ENCODE assay signal across 8 cellular contexts in genomic region chr1:201184734-201185453, GRCh38. TPM values are rescaled to one million over a fixed set of nuclear protein-coding genes. Genes with fewer than 3 reads are reported as not detected.
DNase-seq lines count a peak whose midpoint lies in the region; ATAC-seq and TF ChIP-seq lines count a peak whose summit lies in the region.

No MANE protein-coding gene starts in this region.

- no peaks in the 10 kb centered on the region for H3K36me3 ChIP-seq in lower lobe of right lung

- H3K4me3 ChIP-seq in coronary artery (no peak overlapping the region), lower lobe of right lung (no peak overlapping the region)

- H3K4me1 ChIP-seq in lower lobe of right lung, result no peaks in the 10 kb centered on the region

- H3K27me3 Mint-ChIP-seq in activated naive CD4-positive, alpha-beta T cell treated with anti-CD3 and anti-CD28 coated beads for 36 hours (ENCODE audit: low read depth), result peaks cover 10% of the 10 kb centered on the region

- ATAC-seq in lower lobe of right lung, result peak; percentile 74 to 81
- no peak for ATAC-seq in HG02884 (IDR thresholded peaks at IDR 0.05; ENCODE audit: unreplicated experiment)

- peak; percentile 17 for DNase-seq in activated naive CD4-positive, alpha-beta T cell treated with anti-CD3 and anti-CD28 coated beads for 36 hours
- DNase-seq in activated naive CD4-positive, alpha-beta T cell (lab: John Stamatoyannopoulos, UW), result no peak
- DNase-seq in NCI-H774 (lab: John Stamatoyannopoulos, UW), result peak; percentile 15
- no peak for DNase-seq in coronary artery (ENCODE audit: low spot score)
- DNase-seq in lower lobe of right lung, result no peak
- DNase-seq in NOMO-1 treated with dmso at 0.1 percent for 144 hours (lab: John Stamatoyannopoulos, UW; ENCODE audit: unreplicated experiment), result no peak
- no peak for DNase-seq in T-helper 2 cell

- H3K4me1 Mint-ChIP-seq in activated naive CD4-positive, alpha-beta T cell treated with anti-CD3 and anti-CD28 coated beads for 36 hours (ENCODE audit: low read depth), result no peaks in the 10 kb centered on the region

- peak; percentile 16 for TF ChIP-seq CTCF in coronary artery (IDR thresholded peaks at IDR 0.05)
- TF ChIP-seq CTCF in lower lobe of right lung (IDR thresholded peaks at IDR 0.05), result peak; percentile 36

- CTCF ChIA-PET in activated naive CD4-positive, alpha-beta T cell treated with anti-CD3 and anti-CD28 coated beads for 36 hours (lab: Charles Lee), result interaction anchor here (1.1 kb wide), 1 partner anchor 35 kb away, joined by 6 read pairs; no protein-coding TSS in a partner anchor

- no peaks in the 10 kb centered on the region for H3K9me3 ChIP-seq in lower lobe of right lung

- no peaks in the 10 kb centered on the region for H3K27me3 ChIP-seq in lower lobe of right lung (ENCODE audit: low read depth)

- H3K9me3 Mint-ChIP-seq in activated naive CD4-positive, alpha-beta T cell treated with anti-CD3 and anti-CD28 coated beads for 36 hours, result no peaks in the 10 kb centered on the region

- H3K4me3 Mint-ChIP-seq in activated naive CD4-positive, alpha-beta T cell treated with anti-CD3 and anti-CD28 coated beads for 36 hours, result no peak overlapping the region

- H3K27ac ChIP-seq in coronary artery (no peak overlapping the region), lower lobe of right lung (no peak overlapping the region)

- intact Hi-C loops in activated naive CD4-positive, alpha-beta T cell treated with anti-CD3 and anti-CD28 coated beads for 36 hours (cut with micrococcal nuclease), result loop anchor here (1.0 kb wide), 1 partner anchor 36 kb away; no protein-coding TSS in a partner anchor
- intact Hi-C loops in lower lobe of right lung (cut with DNase I), result no loop called here

- no peak overlapping the region for H3K27ac Mint-ChIP-seq in activated naive CD4-positive, alpha-beta T cell treated with anti-CD3 and anti-CD28 coated beads for 36 hours

- no peaks in the 10 kb centered on the region for H3K36me3 Mint-ChIP-seq in activated naive CD4-positive, alpha-beta T cell treated with anti-CD3 and anti-CD28 coated beads for 36 hours (ENCODE audit: low read depth)

RNA-seq across cellular contexts. Expression of gene IGFN1, which starts 5.7 kb away (rescaled TPM):
- not detected for total RNA-seq in activated naive CD4-positive, alpha-beta T cell treated with anti-CD3 and anti-CD28 coated beads for 36 hours
- total RNA-seq in lower lobe of right lung, result 0.18 TPM

RNA-seq across cellular contexts. Expression of gene TMEM9, which starts 30.6 kb away (rescaled TPM):
- total RNA-seq in activated naive CD4-positive, alpha-beta T cell treated with anti-CD3 and anti-CD28 coated beads for 36 hours, result 10 to 100 TPM; 19.7 to 20.5 TPM
- total RNA-seq in lower lobe of right lung, result 47.9 TPM

RNA-seq across cellular contexts. Expression of gene ASCL5, which starts 57.9 kb away (rescaled TPM):
- total RNA-seq in activated naive CD4-positive, alpha-beta T cell treated with anti-CD3 and anti-CD28 coated beads for 36 hours, result not detected
- total RNA-seq in lower lobe of right lung, result not detected

Comparison
In these comparisons a context has a peak if more than half of its experiments do, and no peak if none do; other contexts are left out.
1. DNase-seq: peak in activated naive CD4-positive, alpha-beta T cell treated with anti-CD3 and anti-CD28 coated beads for 36 hours (single experiment) and NCI-H774 (single experiment); none in activated naive CD4-positive, alpha-beta T cell (0 of 4), coronary artery (single experiment), lower lobe of right lung (single experiment), NOMO-1 treated with dmso at 0.1 percent for 144 hours (single experiment) and T-helper 2 cell (0 of 5).